Comparison of ENCODE assay signal across 1 cellular context in the genomic region with DNA sequence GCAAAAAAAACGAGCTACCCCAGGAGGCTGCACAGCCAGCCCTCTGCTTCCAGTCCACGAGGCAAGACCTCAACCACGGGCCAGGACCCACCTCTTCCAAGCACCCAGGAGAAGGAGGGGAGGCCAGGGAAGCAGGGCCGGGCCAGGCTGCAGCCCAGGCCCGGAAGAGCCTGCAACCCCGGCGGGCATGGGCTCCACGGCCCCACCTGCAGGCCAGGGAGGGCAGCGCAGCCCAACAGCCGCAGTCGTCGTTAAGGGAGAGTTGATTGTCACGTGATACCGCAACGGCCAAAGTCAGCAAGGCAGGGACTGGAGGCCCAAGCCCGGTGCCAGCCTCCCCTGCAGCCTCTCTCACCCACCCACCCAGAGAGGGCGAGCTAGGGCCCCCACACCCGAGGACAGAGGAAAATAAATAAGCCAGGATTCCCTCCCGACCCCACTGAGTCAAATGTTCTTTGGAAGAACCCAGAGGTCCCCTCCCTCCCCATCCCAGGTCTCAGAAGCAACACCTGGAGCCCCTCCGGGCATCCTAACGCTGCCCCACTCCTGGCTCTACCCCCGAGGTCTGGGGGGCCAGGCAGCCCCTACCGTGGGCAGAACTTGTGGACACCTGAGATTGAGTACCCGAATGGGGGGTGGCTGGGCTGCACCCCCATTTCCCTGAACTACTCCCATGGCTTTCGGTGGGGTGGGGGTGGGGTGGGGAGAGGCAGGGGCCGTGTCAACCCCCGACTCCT.
TF ChIP-seq lines count a peak whose summit lies in the region.

No MANE protein-coding gene starts in this region.

TF ChIP-seq in K562, 482 proteins besides CTCF, POLR2A, EP300 and RAD21 (continues in another document):
- TF ChIP-seq ZNF253 (CRISPR knock-in tag; conservative IDR thresholded peaks at IDR 0.05) = no peak
- no peak for TF ChIP-seq MAFG (tag; conservative IDR thresholded peaks at IDR 0.05)
- TF ChIP-seq, protein P1, sequence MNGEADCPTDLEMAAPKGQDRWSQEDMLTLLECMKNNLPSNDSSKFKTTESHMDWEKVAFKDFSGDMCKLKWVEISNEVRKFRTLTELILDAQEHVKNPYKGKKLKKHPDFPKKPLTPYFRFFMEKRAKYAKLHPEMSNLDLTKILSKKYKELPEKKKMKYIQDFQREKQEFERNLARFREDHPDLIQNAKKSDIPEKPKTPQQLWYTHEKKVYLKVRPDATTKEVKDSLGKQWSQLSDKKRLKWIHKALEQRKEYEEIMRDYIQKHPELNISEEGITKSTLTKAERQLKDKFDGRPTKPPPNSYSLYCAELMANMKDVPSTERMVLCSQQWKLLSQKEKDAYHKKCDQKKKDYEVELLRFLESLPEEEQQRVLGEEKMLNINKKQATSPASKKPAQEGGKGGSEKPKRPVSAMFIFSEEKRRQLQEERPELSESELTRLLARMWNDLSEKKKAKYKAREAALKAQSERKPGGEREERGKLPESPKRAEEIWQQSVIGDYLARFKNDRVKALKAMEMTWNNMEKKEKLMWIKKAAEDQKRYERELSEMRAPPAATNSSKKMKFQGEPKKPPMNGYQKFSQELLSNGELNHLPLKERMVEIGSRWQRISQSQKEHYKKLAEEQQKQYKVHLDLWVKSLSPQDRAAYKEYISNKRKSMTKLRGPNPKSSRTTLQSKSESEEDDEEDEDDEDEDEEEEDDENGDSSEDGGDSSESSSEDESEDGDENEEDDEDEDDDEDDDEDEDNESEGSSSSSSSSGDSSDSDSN (IDR thresholded peaks at IDR 0.05; ENCODE audit: borderline replicate concordance in 1 of 2, low read depth in 2 of 2, low read length in 2 of 2) = peak in 1 of 2 experiments; percentile 87; a peak in 2 of 4 replicates
- TF ChIP-seq ZNF507 (tag; conservative IDR thresholded peaks at IDR 0.05) = no peak
- TF ChIP-seq, protein P2, sequence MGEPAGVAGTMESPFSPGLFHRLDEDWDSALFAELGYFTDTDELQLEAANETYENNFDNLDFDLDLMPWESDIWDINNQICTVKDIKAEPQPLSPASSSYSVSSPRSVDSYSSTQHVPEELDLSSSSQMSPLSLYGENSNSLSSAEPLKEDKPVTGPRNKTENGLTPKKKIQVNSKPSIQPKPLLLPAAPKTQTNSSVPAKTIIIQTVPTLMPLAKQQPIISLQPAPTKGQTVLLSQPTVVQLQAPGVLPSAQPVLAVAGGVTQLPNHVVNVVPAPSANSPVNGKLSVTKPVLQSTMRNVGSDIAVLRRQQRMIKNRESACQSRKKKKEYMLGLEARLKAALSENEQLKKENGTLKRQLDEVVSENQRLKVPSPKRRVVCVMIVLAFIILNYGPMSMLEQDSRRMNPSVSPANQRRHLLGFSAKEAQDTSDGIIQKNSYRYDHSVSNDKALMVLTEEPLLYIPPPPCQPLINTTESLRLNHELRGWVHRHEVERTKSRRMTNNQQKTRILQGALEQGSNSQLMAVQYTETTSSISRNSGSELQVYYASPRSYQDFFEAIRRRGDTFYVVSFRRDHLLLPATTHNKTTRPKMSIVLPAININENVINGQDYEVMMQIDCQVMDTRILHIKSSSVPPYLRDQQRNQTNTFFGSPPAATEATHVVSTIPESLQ (CRISPR knock-in tag; IDR thresholded peaks at IDR 0.05) = no peak
- peak in 1 of 2 experiments; percentile 71; a peak in 1 of 3 replicates for TF ChIP-seq CBX3 (IDR thresholded peaks at IDR 0.05; ENCODE audit: borderline replicate concordance in 1 of 2, low read length in 2 of 2)
- peak; percentile 60 to 66; a peak in 3 of 4 replicates for TF ChIP-seq NRF1 (conservative IDR thresholded peaks at IDR 0.05 in 1 of 2, IDR thresholded peaks at IDR 0.05 in 1 of 2)
- 0 out of 2 replicates have a peak, but pooled peaks have one; percentile 12 for TF ChIP-seq NR4A1 (CRISPR knock-in tag; IDR thresholded peaks at IDR 0.05)
- TF ChIP-seq NR4A1 (tag; IDR thresholded peaks at IDR 0.05) = no peak
- TF ChIP-seq ZBTB17 (CRISPR knock-in tag; IDR thresholded peaks at IDR 0.05) = peak; percentile 66; the same call in 1 of the 2 replicates
- no peak for TF ChIP-seq RUNX1 (IDR thresholded peaks at IDR 0.05; ENCODE audit: low read depth)
- TF ChIP-seq SIX5 (IDR thresholded peaks at IDR 0.05; ENCODE audit: borderline replicate concordance in 1 of 2, insufficient read depth in 1 of 2, low read depth in 1 of 2, low read length in 2 of 2) = no peak
- TF ChIP-seq SP2 (IDR thresholded peaks at IDR 0.05; ENCODE audit: extremely low read depth, low read depth, low read length, poor library complexity, severe bottlenecking) = no peak
- TF ChIP-seq MTA2 (IDR thresholded peaks at IDR 0.05; ENCODE audit: low read depth) = no peak
- TF ChIP-seq GTF2A2 (tag; IDR thresholded peaks at IDR 0.05) = no peak
- TF ChIP-seq JUN (IDR thresholded peaks at IDR 0.05; ENCODE audit: borderline replicate concordance, low read depth, low read length) = 0 out of 2 replicates have a peak, but pooled peaks have one; percentile 21
- TF ChIP-seq JUN (CRISPR knock-in tag; IDR thresholded peaks at IDR 0.05; ENCODE audit: borderline replicate concordance) = no peak
- no peak for TF ChIP-seq TAL1 (IDR thresholded peaks at IDR 0.05)
- no peak for TF ChIP-seq RFX5 (IDR thresholded peaks at IDR 0.05; ENCODE audit: low read depth, low read length)
- peak; percentile 85 for TF ChIP-seq RB1 (IDR thresholded peaks at IDR 0.05; ENCODE audit: low read depth)
- no peak for TF ChIP-seq ZNF175 (CRISPR knock-in tag; IDR thresholded peaks at IDR 0.05; ENCODE audit: low read depth)
- peak; percentile 47; the same call in 1 of the 2 replicates for TF ChIP-seq KAT7 (CRISPR knock-in tag; IDR thresholded peaks at IDR 0.05; ENCODE audit: borderline replicate concordance)
- TF ChIP-seq, protein P3, sequence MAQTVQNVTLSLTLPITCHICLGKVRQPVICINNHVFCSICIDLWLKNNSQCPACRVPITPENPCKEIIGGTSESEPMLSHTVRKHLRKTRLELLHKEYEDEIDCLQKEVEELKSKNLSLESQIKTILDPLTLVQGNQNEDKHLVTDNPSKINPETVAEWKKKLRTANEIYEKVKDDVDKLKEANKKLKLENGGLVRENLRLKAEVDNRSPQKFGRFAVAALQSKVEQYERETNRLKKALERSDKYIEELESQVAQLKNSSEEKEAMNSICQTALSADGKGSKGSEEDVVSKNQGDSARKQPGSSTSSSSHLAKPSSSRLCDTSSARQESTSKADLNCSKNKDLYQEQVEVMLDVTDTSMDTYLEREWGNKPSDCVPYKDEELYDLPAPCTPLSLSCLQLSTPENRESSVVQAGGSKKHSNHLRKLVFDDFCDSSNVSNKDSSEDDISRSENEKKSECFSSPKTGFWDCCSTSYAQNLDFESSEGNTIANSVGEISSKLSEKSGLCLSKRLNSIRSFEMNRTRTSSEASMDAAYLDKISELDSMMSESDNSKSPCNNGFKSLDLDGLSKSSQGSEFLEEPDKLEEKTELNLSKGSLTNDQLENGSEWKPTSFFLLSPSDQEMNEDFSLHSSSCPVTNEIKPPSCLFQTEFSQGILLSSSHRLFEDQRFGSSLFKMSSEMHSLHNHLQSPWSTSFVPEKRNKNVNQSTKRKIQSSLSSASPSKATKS (CRISPR knock-in tag; IDR thresholded peaks at IDR 0.05) = no peak
- no peak for TF ChIP-seq POLR3A (IDR thresholded peaks at IDR 0.05; ENCODE audit: borderline replicate concordance, extremely low read depth, insufficient read depth, insufficient read length)
- no peak for TF ChIP-seq RBM15 (IDR thresholded peaks at IDR 0.05; ENCODE audit: insufficient read depth, low read length)
- TF ChIP-seq ZNF586 (CRISPR knock-in tag; conservative IDR thresholded peaks at IDR 0.05) = no peak
- no peak for TF ChIP-seq MEF2A (IDR thresholded peaks at IDR 0.05; ENCODE audit: control insufficient read depth, low read depth, low read length)
- no peak for TF ChIP-seq HDAC6 (IDR thresholded peaks at IDR 0.05; ENCODE audit: low read depth, low read length)
- TF ChIP-seq, protein P4, sequence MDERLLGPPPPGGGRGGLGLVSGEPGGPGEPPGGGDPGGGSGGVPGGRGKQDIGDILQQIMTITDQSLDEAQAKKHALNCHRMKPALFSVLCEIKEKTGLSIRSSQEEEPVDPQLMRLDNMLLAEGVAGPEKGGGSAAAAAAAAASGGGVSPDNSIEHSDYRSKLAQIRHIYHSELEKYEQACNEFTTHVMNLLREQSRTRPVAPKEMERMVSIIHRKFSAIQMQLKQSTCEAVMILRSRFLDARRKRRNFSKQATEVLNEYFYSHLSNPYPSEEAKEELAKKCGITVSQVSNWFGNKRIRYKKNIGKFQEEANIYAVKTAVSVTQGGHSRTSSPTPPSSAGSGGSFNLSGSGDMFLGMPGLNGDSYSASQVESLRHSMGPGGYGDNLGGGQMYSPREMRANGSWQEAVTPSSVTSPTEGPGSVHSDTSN (CRISPR knock-in tag; IDR thresholded peaks at IDR 0.05; ENCODE audit: low read depth) = no peak
- TF ChIP-seq, protein P4 (tag; conservative IDR thresholded peaks at IDR 0.05; ENCODE audit: low read depth) = no peak
- no peak for TF ChIP-seq ZNF174 (CRISPR knock-in tag; IDR thresholded peaks at IDR 0.05)
- TF ChIP-seq NCOR1 (IDR thresholded peaks at IDR 0.05) = 0 out of 2 replicates have a peak, but pooled peaks have one; percentile 31
- no peak for TF ChIP-seq SAFB (IDR thresholded peaks at IDR 0.05; ENCODE audit: borderline replicate concordance, low read depth, low read length)
- 0 out of 2 replicates have a peak, but pooled peaks have one; percentile 37 for TF ChIP-seq ZNF76 (CRISPR knock-in tag; IDR thresholded peaks at IDR 0.05; ENCODE audit: borderline replicate concordance)
- TF ChIP-seq, protein P5, sequence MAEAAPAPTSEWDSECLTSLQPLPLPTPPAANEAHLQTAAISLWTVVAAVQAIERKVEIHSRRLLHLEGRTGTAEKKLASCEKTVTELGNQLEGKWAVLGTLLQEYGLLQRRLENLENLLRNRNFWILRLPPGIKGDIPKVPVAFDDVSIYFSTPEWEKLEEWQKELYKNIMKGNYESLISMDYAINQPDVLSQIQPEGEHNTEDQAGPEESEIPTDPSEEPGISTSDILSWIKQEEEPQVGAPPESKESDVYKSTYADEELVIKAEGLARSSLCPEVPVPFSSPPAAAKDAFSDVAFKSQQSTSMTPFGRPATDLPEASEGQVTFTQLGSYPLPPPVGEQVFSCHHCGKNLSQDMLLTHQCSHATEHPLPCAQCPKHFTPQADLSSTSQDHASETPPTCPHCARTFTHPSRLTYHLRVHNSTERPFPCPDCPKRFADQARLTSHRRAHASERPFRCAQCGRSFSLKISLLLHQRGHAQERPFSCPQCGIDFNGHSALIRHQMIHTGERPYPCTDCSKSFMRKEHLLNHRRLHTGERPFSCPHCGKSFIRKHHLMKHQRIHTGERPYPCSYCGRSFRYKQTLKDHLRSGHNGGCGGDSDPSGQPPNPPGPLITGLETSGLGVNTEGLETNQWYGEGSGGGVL (CRISPR knock-in tag; IDR thresholded peaks at IDR 0.05) = no peak
- TF ChIP-seq STAG1 (CRISPR knock-in tag; IDR thresholded peaks at IDR 0.05; ENCODE audit: borderline replicate concordance) = no peak
- peak; percentile 74 for TF ChIP-seq MYC (IDR thresholded peaks at IDR 0.05; ENCODE audit: low read depth, low read length)
- no peak for TF ChIP-seq MYC (CRISPR knock-in tag; IDR thresholded peaks at IDR 0.05; ENCODE audit: borderline replicate concordance, low read depth)
- no peak for TF ChIP-seq ZNF184 (CRISPR knock-in tag; IDR thresholded peaks at IDR 0.05)
- no peak for TF ChIP-seq BDP1 (IDR thresholded peaks at IDR 0.05; ENCODE audit: insufficient read depth, insufficient read length)
- peak; percentile 75; the same call in 1 of the 2 replicates for TF ChIP-seq HNRNPL (IDR thresholded peaks at IDR 0.05; ENCODE audit: low read depth, low read length)
- TF ChIP-seq ZNF3 (CRISPR knock-in tag; IDR thresholded peaks at IDR 0.05) = no peak
- TF ChIP-seq ZNF121 (CRISPR knock-in tag; conservative IDR thresholded peaks at IDR 0.05) = no peak
- TF ChIP-seq CBX8 (IDR thresholded peaks at IDR 0.05; ENCODE audit: borderline replicate concordance, extremely low read depth, low read depth, low read length, poor library complexity, severe bottlenecking) = no peak
- TF ChIP-seq ZNF583 (CRISPR knock-in tag; IDR thresholded peaks at IDR 0.05) = 0 out of 2 replicates have a peak, but pooled peaks have one; percentile 81
- TF ChIP-seq, protein P6, sequence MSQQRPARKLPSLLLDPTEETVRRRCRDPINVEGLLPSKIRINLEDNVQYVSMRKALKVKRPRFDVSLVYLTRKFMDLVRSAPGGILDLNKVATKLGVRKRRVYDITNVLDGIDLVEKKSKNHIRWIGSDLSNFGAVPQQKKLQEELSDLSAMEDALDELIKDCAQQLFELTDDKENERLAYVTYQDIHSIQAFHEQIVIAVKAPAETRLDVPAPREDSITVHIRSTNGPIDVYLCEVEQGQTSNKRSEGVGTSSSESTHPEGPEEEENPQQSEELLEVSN (IDR thresholded peaks at IDR 0.05; ENCODE audit: borderline replicate concordance in 1 of 2, extremely low read depth in 1 of 2, insufficient read depth in 1 of 2, insufficient read length in 1 of 2, low read depth in 1 of 2, low read length in 1 of 2, poor library complexity in 1 of 2, severe bottlenecking in 1 of 2) = peak in 1 of 2 experiments; percentile 64
- TF ChIP-seq DPF2 (IDR thresholded peaks at IDR 0.05) = no peak
- no peak for TF ChIP-seq OTX1 (CRISPR knock-in tag; IDR thresholded peaks at IDR 0.05)
- TF ChIP-seq, protein P7, sequence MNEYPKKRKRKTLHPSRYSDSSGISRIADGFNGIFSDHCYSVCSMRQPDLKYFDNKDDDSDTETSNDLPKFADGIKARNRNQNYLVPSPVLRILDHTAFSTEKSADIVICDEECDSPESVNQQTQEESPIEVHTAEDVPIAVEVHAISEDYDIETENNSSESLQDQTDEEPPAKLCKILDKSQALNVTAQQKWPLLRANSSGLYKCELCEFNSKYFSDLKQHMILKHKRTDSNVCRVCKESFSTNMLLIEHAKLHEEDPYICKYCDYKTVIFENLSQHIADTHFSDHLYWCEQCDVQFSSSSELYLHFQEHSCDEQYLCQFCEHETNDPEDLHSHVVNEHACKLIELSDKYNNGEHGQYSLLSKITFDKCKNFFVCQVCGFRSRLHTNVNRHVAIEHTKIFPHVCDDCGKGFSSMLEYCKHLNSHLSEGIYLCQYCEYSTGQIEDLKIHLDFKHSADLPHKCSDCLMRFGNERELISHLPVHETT (CRISPR knock-in tag; conservative IDR thresholded peaks at IDR 0.05 in 1 of 2, IDR thresholded peaks at IDR 0.05 in 1 of 2) = no peak
- TF ChIP-seq FOXJ3 (CRISPR knock-in tag; IDR thresholded peaks at IDR 0.05) = no peak
- TF ChIP-seq NFIC (IDR thresholded peaks at IDR 0.05) = 0 out of 2 replicates have a peak, but pooled peaks have one; percentile 12
